Comparison of ENCODE assay signal across 8 cellular contexts in the genomic region with DNA sequence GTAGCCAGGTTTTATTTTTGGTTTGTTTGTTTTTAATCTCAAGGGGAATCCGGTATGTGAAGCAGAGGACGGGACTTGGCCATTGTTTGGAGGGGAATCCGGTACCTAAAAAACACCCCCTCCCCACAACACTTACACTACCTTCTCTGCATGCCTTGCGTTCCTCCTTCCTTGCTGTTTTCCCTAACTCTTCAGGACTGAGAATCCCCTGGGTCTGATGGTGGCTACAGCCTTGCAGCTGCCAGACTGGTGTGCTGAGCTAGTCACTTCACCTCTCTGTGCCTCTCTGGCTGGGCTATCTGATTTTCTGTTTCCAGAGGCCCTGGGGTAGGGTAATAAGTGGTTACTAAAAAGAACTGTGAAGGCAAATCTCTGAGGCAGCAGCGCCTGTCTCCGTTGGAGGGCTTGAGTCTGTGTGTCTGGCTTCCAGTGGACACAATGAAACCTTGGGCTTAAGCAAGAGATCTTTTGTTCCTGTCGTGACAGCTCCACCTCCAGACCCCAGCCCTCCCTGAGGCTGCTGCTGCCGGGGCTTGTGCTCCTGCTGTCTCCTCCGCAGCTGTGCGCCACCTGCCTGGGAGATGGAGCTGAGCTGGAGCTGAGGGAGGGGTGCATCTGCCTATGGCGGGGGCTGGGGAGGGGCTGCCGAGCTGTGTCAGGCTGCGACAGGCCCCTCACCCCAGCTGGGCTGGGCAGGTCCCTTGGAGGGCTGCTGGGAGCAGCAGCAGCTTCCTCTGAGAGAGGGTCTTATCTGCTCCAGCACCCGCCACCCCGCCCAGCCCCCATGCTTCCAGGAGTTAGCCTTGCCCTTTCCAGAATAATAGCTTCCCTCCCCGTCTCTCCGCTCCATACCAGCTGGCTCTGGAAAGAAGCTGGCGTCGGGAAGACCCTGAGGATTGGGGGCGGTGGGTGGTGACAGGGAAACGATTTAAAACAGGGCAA.
DNase-seq lines count a peak whose midpoint lies in the region; ATAC-seq and TF ChIP-seq lines count a peak whose summit lies in the region.

No MANE protein-coding gene starts in this region.

- TF ChIP-seq CTCF in GM10266 (IDR thresholded peaks at IDR 0.05; ENCODE audit: control insufficient read depth, insufficient read depth, low read depth, missing control alignments), result peak; percentile 29

- H3K36me3 ChIP-seq in muscle layer of colon (ENCODE audit: insufficient read depth, low read length), result no peaks in the 10 kb centered on the region

- no peaks in the 10 kb centered on the region for H3K9me3 Mint-ChIP-seq in central memory CD8-positive, alpha-beta T cell

- peaks cover 6% of the 10 kb centered on the region for H3K27me3 Mint-ChIP-seq in central memory CD8-positive, alpha-beta T cell

- H3K4me3 Mint-ChIP-seq in central memory CD8-positive, alpha-beta T cell, result peak overlapping the region; percentile 41

- H3K9ac ChIP-seq in muscle layer of colon (ENCODE audit: low read length), result no peak overlapping the region

- peak overlapping the region; percentile 38 to 56 for H3K4me3 ChIP-seq in muscle layer of colon (ENCODE audit: low read depth in 1 of 2, low read length in 2 of 2)

- H3K9me3 ChIP-seq in muscle layer of colon (ENCODE audit: low read length), result no peaks in the 10 kb centered on the region

- no peak overlapping the region for H3K27ac ChIP-seq in muscle layer of colon (ENCODE audit: low read depth, low read length)

- ATAC-seq in central memory CD8-positive, alpha-beta T cell (replicated peaks; ENCODE audit: extremely low read depth, poor library complexity, severe bottlenecking), result no peak
- ATAC-seq in GM21737 (IDR thresholded peaks at IDR 0.05; ENCODE audit: unreplicated experiment) (no peak), HG02852 (IDR thresholded peaks at IDR 0.05; ENCODE audit: unreplicated experiment) (no peak)

- peaks cover 6% of the 10 kb centered on the region in 2 donors for H3K27me3 ChIP-seq in muscle layer of colon (ENCODE audit: control insufficient read depth in 1 of 2, insufficient read depth in 2 of 2, low read length in 2 of 2)

- peaks cover 2% of the 10 kb centered on the region for H3K4me1 Mint-ChIP-seq in central memory CD8-positive, alpha-beta T cell

- peaks cover 1% of the 10 kb centered on the region for H3K36me3 Mint-ChIP-seq in central memory CD8-positive, alpha-beta T cell (ENCODE audit: insufficient read depth)

- peak overlapping the region; percentile 60 for H3K27ac Mint-ChIP-seq in central memory CD8-positive, alpha-beta T cell (ENCODE audit: low read depth)

- DNase-seq in GM10266 (ENCODE audit: extremely low spot score) (peak; percentile 45), NCI-H2196 (lab: John Stamatoyannopoulos, UW; ENCODE audit: unreplicated experiment) (peak; percentile 40), GM19238 (ENCODE audit: insufficient read length, low spot score) (no peak), EL (no peak)
- DNase-seq in central memory CD8-positive, alpha-beta T cell (ENCODE audit: low spot score in 2 of 2), result no peak

- no peaks in the 10 kb centered on the region for H3K4me1 ChIP-seq in muscle layer of colon (ENCODE audit: insufficient read depth, low read length)

Comparison
In these comparisons a context has a peak if more than half of its experiments do, and no peak if none do; other contexts are left out.
1. DNase-seq: peak in GM10266 (single experiment) and NCI-H2196 (single experiment); none in central memory CD8-positive, alpha-beta T cell (0 of 2), GM19238 (single experiment) and EL (single experiment).